In genomic region chr6:158068893-158069799, GRCh38 we compare ENCODE assay signal across 9 cellular contexts.
A peak's percentile ranks its signal among the peaks of the same experiment; 100 is the strongest.
DNase-seq lines count a peak whose midpoint lies in the region; ATAC-seq lines count a peak whose summit lies in the region.
"Had no signal": no experiment of that assay in that cellular context is flagged by ENCODE, and none has a peak within 500 bp of the region (broad histone marks: within the 10 kb centered on the region; RNA-seq: fewer than 3 reads in every experiment).

No MANE protein-coding gene starts in this region.

- peak; percentile 36 to 53 for ATAC-seq in activated naive CD4-positive, alpha-beta T cell treated with anti-CD3 and anti-CD28 coated beads, Interleukin-2, amount 50 U/mL, for 72 hours
- ATAC-seq in GM18502 (IDR thresholded peaks at IDR 0.05; ENCODE audit: poor library complexity, unreplicated experiment): no peak

- peak overlapping the region; percentile 3 for H3K27ac ChIP-seq in urinary bladder (ENCODE audit: low read depth)
- H3K27ac ChIP-seq: right lobe of liver had no signal

- no peaks in the 10 kb centered on the region for H3K27me3 Mint-ChIP-seq in activated naive CD4-positive, alpha-beta T cell treated with anti-CD3 and anti-CD28 coated beads, Interleukin-2, amount 10 ng/mL, durations not matched to agents 7 days and 5 days
- H3K27me3 Mint-ChIP-seq in activated naive CD8-positive, alpha-beta T cell treated with anti-CD3 and anti-CD28 coated beads for 36 hours: no peaks in the 10 kb centered on the region
- peaks cover 0 to 2% (median 0%) of the 10 kb centered on the region in 3 donors for H3K27me3 Mint-ChIP-seq in immature natural killer cell (ENCODE audit: low read depth in 3 of 3)

- no peaks in the 10 kb centered on the region for H3K4me1 ChIP-seq in urinary bladder (ENCODE audit: insufficient read depth)
- H3K4me1 ChIP-seq: right lobe of liver had no signal

- peak overlapping the region; percentile 27 to 79 for H3K27ac Mint-ChIP-seq in activated naive CD4-positive, alpha-beta T cell treated with anti-CD3 and anti-CD28 coated beads, Interleukin-2, amount 50 U/mL, for 72 hours
- no peak overlapping the region for H3K27ac Mint-ChIP-seq in activated naive CD4-positive, alpha-beta T cell treated with anti-CD3 and anti-CD28 coated beads, Interleukin-2, amount 10 ng/mL, durations not matched to agents 7 days and 5 days
- peak overlapping the region; percentile 30 for H3K27ac Mint-ChIP-seq in activated naive CD8-positive, alpha-beta T cell treated with anti-CD3 and anti-CD28 coated beads for 36 hours
- peak overlapping the region in 4 of 6 donors; percentile 7 to 68 (median 28) for H3K27ac Mint-ChIP-seq in immature natural killer cell

- no peak overlapping the region for H3K4me3 Mint-ChIP-seq in activated naive CD4-positive, alpha-beta T cell treated with anti-CD3 and anti-CD28 coated beads, Interleukin-2, amount 10 ng/mL, durations not matched to agents 7 days and 5 days
- H3K4me3 Mint-ChIP-seq in activated naive CD8-positive, alpha-beta T cell treated with anti-CD3 and anti-CD28 coated beads for 36 hours: no peak overlapping the region
- H3K4me3 Mint-ChIP-seq in immature natural killer cell: no peak overlapping the region

- peak in 1 of 2 donors; percentile 52 for DNase-seq in activated naive CD4-positive, alpha-beta T cell treated with anti-CD3 and anti-CD28 coated beads, Interleukin-2, amount 50 U/mL, for 72 hours (ENCODE audit: low spot score in 2 of 2)
- no peak for DNase-seq in activated naive CD4-positive, alpha-beta T cell treated with anti-CD3 and anti-CD28 coated beads, Interleukin-2, amount 10 ng/mL, durations not matched to agents 7 days and 5 days
- no peak for DNase-seq in activated naive CD8-positive, alpha-beta T cell treated with anti-CD3 and anti-CD28 coated beads for 36 hours
- DNase-seq in immature natural killer cell (no peak), SKM-1 treated with dmso at 0.1 percent for 144 hours (lab: John Stamatoyannopoulos, UW; ENCODE audit: unreplicated experiment) (no peak)
- DNase-seq in stimulated activated CD4-positive, alpha-beta T cell treated with anti-CD3 and anti-CD28 coated beads, Interleukin-4, amount 100 ng/mL, for 1 hour: no peak
- DNase-seq: right lobe of liver had no signal

- peaks cover 28% of the 10 kb centered on the region for H3K4me1 Mint-ChIP-seq in activated naive CD4-positive, alpha-beta T cell treated with anti-CD3 and anti-CD28 coated beads, Interleukin-2, amount 10 ng/mL, durations not matched to agents 7 days and 5 days
- H3K4me1 Mint-ChIP-seq in activated naive CD8-positive, alpha-beta T cell treated with anti-CD3 and anti-CD28 coated beads for 36 hours: peaks cover 26% of the 10 kb centered on the region
- peaks cover 9 to 22% of the 10 kb centered on the region in 2 donors for H3K4me1 Mint-ChIP-seq in immature natural killer cell

- CTCF ChIA-PET in activated naive CD4-positive, alpha-beta T cell treated with anti-CD3 and anti-CD28 coated beads, Interleukin-2, amount 10 ng/mL, durations not matched to agents 7 days and 5 days (lab: Charles Lee): interaction anchor here (0.9 to 5.9 kb wide), 7 partner anchors 8 to 312 kb away, joined by 3 to 37 read pairs (median 4); partner anchors contain the start of gene SYNJ2

- no peaks in the 10 kb centered on the region for H3K36me3 ChIP-seq in urinary bladder (ENCODE audit: insufficient read depth)

- no peak overlapping the region for H3K4me3 ChIP-seq in urinary bladder (ENCODE audit: low read depth, low read length)
- H3K4me3 ChIP-seq: right lobe of liver had no signal

- WGBS in urinary bladder: 78% methylated on average over 14 of the region's 14 CpGs

- H3K36me3 Mint-ChIP-seq in activated naive CD4-positive, alpha-beta T cell treated with anti-CD3 and anti-CD28 coated beads, Interleukin-2, amount 50 U/mL, for 72 hours: peaks cover 12 to 22% of the 10 kb centered on the region in 2 donors
- H3K36me3 Mint-ChIP-seq in activated naive CD4-positive, alpha-beta T cell treated with anti-CD3 and anti-CD28 coated beads, Interleukin-2, amount 10 ng/mL, durations not matched to agents 7 days and 5 days: peaks cover 44% of the 10 kb centered on the region
- H3K36me3 Mint-ChIP-seq in activated naive CD8-positive, alpha-beta T cell treated with anti-CD3 and anti-CD28 coated beads for 36 hours: peaks cover 13% of the 10 kb centered on the region
- peaks cover 11 to 52% (median 13%) of the 10 kb centered on the region in 3 donors for H3K36me3 Mint-ChIP-seq in immature natural killer cell

- H3K9me3 Mint-ChIP-seq in activated naive CD4-positive, alpha-beta T cell treated with anti-CD3 and anti-CD28 coated beads, Interleukin-2, amount 50 U/mL, for 72 hours: no peaks in the 10 kb centered on the region
- no peaks in the 10 kb centered on the region for H3K9me3 Mint-ChIP-seq in activated naive CD4-positive, alpha-beta T cell treated with anti-CD3 and anti-CD28 coated beads, Interleukin-2, amount 10 ng/mL, durations not matched to agents 7 days and 5 days
- no peaks in the 10 kb centered on the region for H3K9me3 Mint-ChIP-seq in activated naive CD8-positive, alpha-beta T cell treated with anti-CD3 and anti-CD28 coated beads for 36 hours
- H3K9me3 Mint-ChIP-seq in immature natural killer cell: no peaks in the 10 kb centered on the region
